In genomic region chr12:879641-880040, GRCh38 we compare ENCODE assay signal across 17 cellular contexts.
DNase-seq lines count a peak whose midpoint lies in the region; TF ChIP-seq lines count a peak whose summit lies in the region.
"Had no signal": no experiment of that assay in that cellular context is flagged by ENCODE, and none has a peak within 500 bp of the region (broad histone marks: within the 10 kb centered on the region; RNA-seq: fewer than 3 reads in every experiment).

No MANE protein-coding gene starts in this region.

- no peak overlapping the region for H2AFZ ChIP-seq in fibroblast of lung (ENCODE audit: low read length)

- DNase-seq in A172 (ENCODE audit: low spot score) (peak; percentile 2), GM04503 (ENCODE audit: low read depth) (peak; percentile 14), SJCRH30 (peak; percentile 89 to 90), fibroblast of lung (ENCODE audit: low read depth in 2 of 2) (peak; percentile 40 to 78), posterior cingulate gyrus (no peak), KG1 (lab: John Stamatoyannopoulos, UW) (no peak), AML-193 (lab: John Stamatoyannopoulos, UW) (no peak), esophagus squamous epithelium (lab: John Stamatoyannopoulos, UW) (no peak)
- DNase-seq: activated CD8-positive, alpha-beta memory T cell treated with anti-CD3 and anti-CD28 coated beads, Interleukin-2, amount 50 U/mL, for 48 hours; adrenal gland; BE2C; DND-41; heart left ventricle; left colon; right cardiac atrium; stimulated activated CD4-positive, alpha-beta T cell treated with anti-CD3 and anti-CD28 coated beads, Interleukin-4, amount 100 ng/mL, for 24 hours; uterus had no signal

- no peaks in the 10 kb centered on the region for H3K79me2 ChIP-seq in fibroblast of lung (ENCODE audit: control insufficient read depth, insufficient read depth, low read length)

- no peak overlapping the region for H3K4me2 ChIP-seq in fibroblast of lung (ENCODE audit: extremely low read depth, insufficient read depth, low read length)

- H3K27me3 ChIP-seq in SJCRH30 (no peaks in the 10 kb centered on the region), fibroblast of lung (ENCODE audit: control insufficient read depth, insufficient read depth, low read length) (no peaks in the 10 kb centered on the region), esophagus squamous epithelium (no peaks in the 10 kb centered on the region)
- H3K27me3 ChIP-seq: adrenal gland, BE2C, heart left ventricle, uterus had no signal

- H3K27ac ChIP-seq in SJCRH30 (peak overlapping the region; percentile 17; the same call in 1 of the 2 replicates), fibroblast of lung (ENCODE audit: insufficient read depth, low read length) (no peak overlapping the region), esophagus squamous epithelium (no peak overlapping the region)
- H3K27ac ChIP-seq: adrenal gland, heart left ventricle, uterus had no signal

- TF ChIP-seq POLR2A in esophagus squamous epithelium (IDR thresholded peaks at IDR 0.05), result no peak

- intact Hi-C loops in posterior cingulate gyrus (cut with DNase I) (no loop called here), esophagus squamous epithelium (cut with DNase I) (no loop called here)

- H4K20me1 ChIP-seq in fibroblast of lung (ENCODE audit: control insufficient read depth, extremely low read depth, insufficient read depth, low read length), result no peaks in the 10 kb centered on the region

- TF ChIP-seq CTCF in fibroblast of lung (conservative IDR thresholded peaks at IDR 0.05 in 1 of 2, IDR thresholded peaks at IDR 0.05 in 1 of 2; ENCODE audit: low read depth in 1 of 2, low read length in 2 of 2), result no peak
- TF ChIP-seq CTCF in esophagus squamous epithelium (IDR thresholded peaks at IDR 0.05), result no peak

- H3K4me3 ChIP-seq in SJCRH30, result no peak overlapping the region
- no peak overlapping the region for H3K4me3 ChIP-seq in fibroblast of lung (replicated peaks in 1 of 4; ENCODE audit: control extremely low read depth in 1 of 4, insufficient read depth in 1 of 4, low read depth in 3 of 4, low read length in 4 of 4)
- no peak overlapping the region for H3K4me3 ChIP-seq in esophagus squamous epithelium
- H3K4me3 ChIP-seq: adrenal gland, heart left ventricle, uterus had no signal

- WGBS in esophagus squamous epithelium, 2 donors, result 79 to 83% methylated on average over 2 to 5 of the region's 5 CpGs

- H3K36me3 ChIP-seq in SJCRH30 (peaks cover 67% of the 10 kb centered on the region), fibroblast of lung (ENCODE audit: control insufficient read depth, insufficient read depth, low read length) (peaks cover 6% of the 10 kb centered on the region), esophagus squamous epithelium (peaks cover 36 to 100% (median 36%) of the 10 kb centered on the region in 3 donors)

- no peaks in the 10 kb centered on the region for H3K9me3 ChIP-seq in SJCRH30 (replicated peaks)
- H3K9me3 ChIP-seq in fibroblast of lung (ENCODE audit: control insufficient read depth, insufficient read depth, low read depth, low read length), result no peaks in the 10 kb centered on the region
- H3K9me3 ChIP-seq in esophagus squamous epithelium, result no peaks in the 10 kb centered on the region
- H3K9me3 ChIP-seq: adrenal gland, BE2C, heart left ventricle, uterus had no signal

- H3K9ac ChIP-seq in fibroblast of lung (ENCODE audit: insufficient read depth, low read length), result no peak overlapping the region

- H3K4me1 ChIP-seq in SJCRH30, result peaks cover 4% of the 10 kb centered on the region
- H3K4me1 ChIP-seq in fibroblast of lung (ENCODE audit: control insufficient read depth, extremely low read depth, insufficient read depth, low read length), result no peaks in the 10 kb centered on the region
- H3K4me1 ChIP-seq in esophagus squamous epithelium, result no peaks in the 10 kb centered on the region
- H3K4me1 ChIP-seq: adrenal gland, BE2C, heart left ventricle, uterus had no signal

Comparison
In these comparisons a context has a peak if more than half of its experiments do, and no peak if none do; other contexts are left out.
1. DNase-seq: peak in A172 (single experiment), GM04503 (single experiment), SJCRH30 (2 of 2) and fibroblast of lung (2 of 2); none in posterior cingulate gyrus (0 of 10), KG1 (single experiment), AML-193 (0 of 2) and esophagus squamous epithelium (single experiment).